In the genomic region with DNA sequence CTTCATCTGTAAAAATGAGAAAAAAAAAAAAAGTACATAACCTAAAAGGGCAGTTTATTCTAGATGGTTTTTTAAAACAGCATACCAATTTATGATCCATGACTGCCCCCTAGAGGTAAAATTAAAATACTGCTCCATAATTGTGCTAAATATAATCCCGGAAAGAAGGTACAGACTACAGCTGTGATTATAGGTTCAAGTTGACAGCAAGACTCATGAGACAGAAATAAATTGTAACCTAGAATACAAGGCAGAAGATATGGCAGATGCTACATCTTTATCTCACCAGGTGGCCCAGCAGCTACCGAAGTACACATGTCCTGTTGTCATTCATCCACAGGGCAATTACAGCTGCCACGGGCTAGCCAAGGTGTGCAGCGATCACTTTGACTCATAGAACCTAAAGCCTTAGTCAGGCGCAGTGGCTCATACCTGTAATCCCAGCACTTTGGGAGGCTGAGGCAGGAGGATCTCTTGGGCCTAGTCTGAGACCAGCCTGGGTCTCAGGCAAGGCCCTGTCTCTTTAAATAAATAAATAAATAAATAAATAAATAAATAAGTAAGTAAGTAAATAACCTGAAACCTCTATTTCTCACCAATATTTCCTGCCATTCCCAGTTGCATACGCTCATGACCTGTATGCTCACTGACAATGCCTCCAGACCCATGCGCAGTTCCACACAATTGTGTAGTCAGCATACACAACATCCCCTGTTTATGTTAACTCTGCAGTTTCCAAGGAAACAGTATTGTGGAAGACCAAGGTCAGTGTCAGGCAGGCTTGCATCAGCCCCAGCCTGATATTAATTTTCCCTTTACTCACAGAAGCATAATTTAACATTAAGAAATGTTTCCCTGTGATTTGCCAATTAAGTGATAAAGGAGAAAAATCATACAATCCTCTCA, we compare ENCODE assay signal across 1 cellular context.
TF ChIP-seq lines count a peak whose summit lies in the region.

No MANE protein-coding gene starts in this region.

TF ChIP-seq in GM23338, 12 proteins besides CTCF, POLR2A, EP300 and RAD21 (continued from another document):
- TF ChIP-seq, protein P1, sequence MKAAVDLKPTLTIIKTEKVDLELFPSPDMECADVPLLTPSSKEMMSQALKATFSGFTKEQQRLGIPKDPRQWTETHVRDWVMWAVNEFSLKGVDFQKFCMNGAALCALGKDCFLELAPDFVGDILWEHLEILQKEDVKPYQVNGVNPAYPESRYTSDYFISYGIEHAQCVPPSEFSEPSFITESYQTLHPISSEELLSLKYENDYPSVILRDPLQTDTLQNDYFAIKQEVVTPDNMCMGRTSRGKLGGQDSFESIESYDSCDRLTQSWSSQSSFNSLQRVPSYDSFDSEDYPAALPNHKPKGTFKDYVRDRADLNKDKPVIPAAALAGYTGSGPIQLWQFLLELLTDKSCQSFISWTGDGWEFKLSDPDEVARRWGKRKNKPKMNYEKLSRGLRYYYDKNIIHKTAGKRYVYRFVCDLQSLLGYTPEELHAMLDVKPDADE (IDR thresholded peaks at IDR 0.05), result no peak
- no peak for TF ChIP-seq POLR2AphosphoS5 (IDR thresholded peaks at IDR 0.05; ENCODE audit: low read depth)
- TF ChIP-seq JUNB (IDR thresholded peaks at IDR 0.05; ENCODE audit: unreplicated experiment), result no peak
- TF ChIP-seq STAT1 (IDR thresholded peaks at IDR 0.05; ENCODE audit: unreplicated experiment), result no peak
- no peak for TF ChIP-seq NANOG (IDR thresholded peaks at IDR 0.05; ENCODE audit: borderline replicate concordance)
- TF ChIP-seq, protein P2, sequence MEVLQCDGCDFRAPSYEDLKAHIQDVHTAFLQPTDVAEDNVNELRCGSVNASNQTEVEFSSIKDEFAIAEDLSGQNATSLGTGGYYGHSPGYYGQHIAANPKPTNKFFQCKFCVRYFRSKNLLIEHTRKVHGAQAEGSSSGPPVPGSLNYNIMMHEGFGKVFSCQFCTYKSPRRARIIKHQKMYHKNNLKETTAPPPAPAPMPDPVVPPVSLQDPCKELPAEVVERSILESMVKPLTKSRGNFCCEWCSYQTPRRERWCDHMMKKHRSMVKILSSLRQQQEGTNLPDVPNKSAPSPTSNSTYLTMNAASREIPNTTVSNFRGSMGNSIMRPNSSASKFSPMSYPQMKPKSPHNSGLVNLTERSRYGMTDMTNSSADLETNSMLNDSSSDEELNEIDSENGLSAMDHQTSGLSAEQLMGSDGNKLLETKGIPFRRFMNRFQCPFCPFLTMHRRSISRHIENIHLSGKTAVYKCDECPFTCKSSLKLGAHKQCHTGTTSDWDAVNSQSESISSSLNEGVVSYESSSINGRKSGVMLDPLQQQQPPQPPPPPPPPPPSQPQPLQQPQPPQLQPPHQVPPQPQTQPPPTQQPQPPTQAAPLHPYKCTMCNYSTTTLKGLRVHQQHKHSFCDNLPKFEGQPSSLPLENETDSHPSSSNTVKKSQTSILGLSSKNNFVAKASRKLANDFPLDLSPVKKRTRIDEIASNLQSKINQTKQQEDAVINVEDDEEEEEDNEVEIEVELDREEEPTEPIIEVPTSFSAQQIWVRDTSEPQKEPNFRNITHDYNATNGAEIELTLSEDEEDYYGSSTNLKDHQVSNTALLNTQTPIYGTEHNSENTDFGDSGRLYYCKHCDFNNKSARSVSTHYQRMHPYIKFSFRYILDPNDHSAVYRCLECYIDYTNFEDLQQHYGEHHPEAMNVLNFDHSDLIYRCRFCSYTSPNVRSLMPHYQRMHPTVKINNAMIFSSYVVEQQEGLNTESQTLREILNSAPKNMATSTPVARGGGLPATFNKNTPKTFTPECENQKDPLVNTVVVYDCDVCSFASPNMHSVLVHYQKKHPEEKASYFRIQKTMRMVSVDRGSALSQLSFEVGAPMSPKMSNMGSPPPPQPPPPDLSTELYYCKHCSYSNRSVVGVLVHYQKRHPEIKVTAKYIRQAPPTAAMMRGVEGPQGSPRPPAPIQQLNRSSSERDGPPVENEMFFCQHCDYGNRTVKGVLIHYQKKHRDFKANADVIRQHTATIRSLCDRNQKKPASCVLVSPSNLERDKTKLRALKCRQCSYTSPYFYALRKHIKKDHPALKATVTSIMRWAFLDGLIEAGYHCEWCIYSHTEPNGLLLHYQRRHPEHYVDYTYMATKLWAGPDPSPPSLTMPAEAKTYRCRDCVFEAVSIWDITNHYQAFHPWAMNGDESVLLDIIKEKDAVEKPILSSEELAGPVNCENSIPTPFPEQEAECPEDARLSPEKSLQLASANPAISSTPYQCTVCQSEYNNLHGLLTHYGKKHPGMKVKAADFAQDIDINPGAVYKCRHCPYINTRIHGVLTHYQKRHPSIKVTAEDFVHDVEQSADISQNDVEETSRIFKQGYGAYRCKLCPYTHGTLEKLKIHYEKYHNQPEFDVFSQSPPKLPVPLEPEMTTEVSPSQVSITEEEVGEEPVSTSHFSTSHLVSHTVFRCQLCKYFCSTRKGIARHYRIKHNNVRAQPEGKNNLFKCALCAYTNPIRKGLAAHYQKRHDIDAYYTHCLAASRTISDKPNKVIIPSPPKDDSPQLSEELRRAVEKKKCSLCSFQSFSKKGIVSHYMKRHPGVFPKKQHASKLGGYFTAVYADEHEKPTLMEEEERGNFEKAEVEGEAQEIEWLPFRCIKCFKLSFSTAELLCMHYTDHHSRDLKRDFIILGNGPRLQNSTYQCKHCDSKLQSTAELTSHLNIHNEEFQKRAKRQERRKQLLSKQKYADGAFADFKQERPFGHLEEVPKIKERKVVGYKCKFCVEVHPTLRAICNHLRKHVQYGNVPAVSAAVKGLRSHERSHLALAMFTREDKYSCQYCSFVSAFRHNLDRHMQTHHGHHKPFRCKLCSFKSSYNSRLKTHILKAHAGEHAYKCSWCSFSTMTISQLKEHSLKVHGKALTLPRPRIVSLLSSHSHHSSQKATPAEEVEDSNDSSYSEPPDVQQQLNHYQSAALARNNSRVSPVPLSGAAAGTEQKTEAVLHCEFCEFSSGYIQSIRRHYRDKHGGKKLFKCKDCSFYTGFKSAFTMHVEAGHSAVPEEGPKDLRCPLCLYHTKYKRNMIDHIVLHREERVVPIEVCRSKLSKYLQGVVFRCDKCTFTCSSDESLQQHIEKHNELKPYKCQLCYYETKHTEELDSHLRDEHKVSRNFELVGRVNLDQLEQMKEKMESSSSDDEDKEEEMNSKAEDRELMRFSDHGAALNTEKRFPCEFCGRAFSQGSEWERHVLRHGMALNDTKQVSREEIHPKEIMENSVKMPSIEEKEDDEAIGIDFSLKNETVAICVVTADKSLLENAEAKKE (CRISPR knock-in tag; IDR thresholded peaks at IDR 0.05), result no peak
- TF ChIP-seq, protein P3, sequence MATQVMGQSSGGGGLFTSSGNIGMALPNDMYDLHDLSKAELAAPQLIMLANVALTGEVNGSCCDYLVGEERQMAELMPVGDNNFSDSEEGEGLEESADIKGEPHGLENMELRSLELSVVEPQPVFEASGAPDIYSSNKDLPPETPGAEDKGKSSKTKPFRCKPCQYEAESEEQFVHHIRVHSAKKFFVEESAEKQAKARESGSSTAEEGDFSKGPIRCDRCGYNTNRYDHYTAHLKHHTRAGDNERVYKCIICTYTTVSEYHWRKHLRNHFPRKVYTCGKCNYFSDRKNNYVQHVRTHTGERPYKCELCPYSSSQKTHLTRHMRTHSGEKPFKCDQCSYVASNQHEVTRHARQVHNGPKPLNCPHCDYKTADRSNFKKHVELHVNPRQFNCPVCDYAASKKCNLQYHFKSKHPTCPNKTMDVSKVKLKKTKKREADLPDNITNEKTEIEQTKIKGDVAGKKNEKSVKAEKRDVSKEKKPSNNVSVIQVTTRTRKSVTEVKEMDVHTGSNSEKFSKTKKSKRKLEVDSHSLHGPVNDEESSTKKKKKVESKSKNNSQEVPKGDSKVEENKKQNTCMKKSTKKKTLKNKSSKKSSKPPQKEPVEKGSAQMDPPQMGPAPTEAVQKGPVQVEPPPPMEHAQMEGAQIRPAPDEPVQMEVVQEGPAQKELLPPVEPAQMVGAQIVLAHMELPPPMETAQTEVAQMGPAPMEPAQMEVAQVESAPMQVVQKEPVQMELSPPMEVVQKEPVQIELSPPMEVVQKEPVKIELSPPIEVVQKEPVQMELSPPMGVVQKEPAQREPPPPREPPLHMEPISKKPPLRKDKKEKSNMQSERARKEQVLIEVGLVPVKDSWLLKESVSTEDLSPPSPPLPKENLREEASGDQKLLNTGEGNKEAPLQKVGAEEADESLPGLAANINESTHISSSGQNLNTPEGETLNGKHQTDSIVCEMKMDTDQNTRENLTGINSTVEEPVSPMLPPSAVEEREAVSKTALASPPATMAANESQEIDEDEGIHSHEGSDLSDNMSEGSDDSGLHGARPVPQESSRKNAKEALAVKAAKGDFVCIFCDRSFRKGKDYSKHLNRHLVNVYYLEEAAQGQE (IDR thresholded peaks at IDR 0.05; ENCODE audit: unreplicated experiment), result no peak
- TF ChIP-seq ZNF114 (CRISPR knock-in tag; IDR thresholded peaks at IDR 0.05), result no peak
TF ChIP-seq in GM23338: peak in this region for 0.
